Comparison of ENCODE assay signal across 25 cellular contexts in genomic region chr10:60623627-60624026, GRCh38.
A peak's percentile ranks its signal among the peaks of the same experiment; 100 is the strongest.
DNase-seq lines count a peak whose midpoint lies in the region; ATAC-seq, FAIRE-seq and TF ChIP-seq lines count a peak whose summit lies in the region.
"Had no signal": no experiment of that assay in that cellular context is flagged by ENCODE, and none has a peak within 500 bp of the region (broad histone marks: within the 10 kb centered on the region; RNA-seq: fewer than 3 reads in every experiment).

No MANE protein-coding gene starts in this region.

- TF ChIP-seq CTCF in progenitor cell of endocrine pancreas (IDR thresholded peaks at IDR 0.05; ENCODE audit: unreplicated experiment) (no peak), esophagus muscularis mucosa (IDR thresholded peaks at IDR 0.05) (no peak)

- intact Hi-C loops in left colon (cut with DNase I, micrococcal nuclease) (no loop called here), esophagus muscularis mucosa (cut with DNase I) (no loop called here)

- peak; percentile 66 for FAIRE-seq in H54 (lab: Jason Lieb, UNC)
- FAIRE-seq: A549, D721Med, GM12878 had no signal

- H3K4me3 ChIP-seq in esophagus muscularis mucosa, result no peak overlapping the region
- H3K4me3 ChIP-seq: A549; BLaER1 treated with 17β-estradiol and CSF1 and Interleukin-3, amounts not matched to agents 10 nM and 100 nM; GM12878 had no signal

- H3K36me3 ChIP-seq in esophagus muscularis mucosa, result no peaks in the 10 kb centered on the region
- H3K36me3 ChIP-seq: BE2C; BLaER1 treated with 17β-estradiol and CSF1 and Interleukin-3, amounts not matched to agents 10 nM and 100 nM had no signal

- peak overlapping the region; percentile 79 for H3K27ac Mint-ChIP-seq in progenitor cell of endocrine pancreas
- H3K27ac Mint-ChIP-seq: CD4-positive, alpha-beta T cell; CD8-positive, alpha-beta memory T cell had no signal

- H3K36me3 Mint-ChIP-seq in progenitor cell of endocrine pancreas (ENCODE audit: insufficient read depth), result no peaks in the 10 kb centered on the region
- H3K36me3 Mint-ChIP-seq: CD14-positive monocyte had no signal

- DNase-seq in H54 (ENCODE audit: insufficient read length, low spot score) (no peak), NCI-H69 (lab: John Stamatoyannopoulos, UW) (peak; percentile 20), left colon (no peak), progenitor cell of endocrine pancreas (ENCODE audit: low spot score, unreplicated experiment) (no peak), NCI-H1105 (lab: John Stamatoyannopoulos, UW) (no peak), esophagus muscularis mucosa (ENCODE audit: extremely low spot score) (no peak)
- no peak for DNase-seq in activated CD4-positive, alpha-beta T cell treated with anti-CD3 and anti-CD28 coated beads, Interleukin-2, amount 50 U/mL, for 4 hours
- DNase-seq: 8988T; ACHN; AML-193; BE2C; CD4-positive, alpha-beta T cell; CD8-positive, alpha-beta memory T cell; DMS 273 treated with DMSO at 0.1 percent for 48 hours; DMS79; EL; GDM1; GOT3; H7; HCEC 1CT had no signal

- no peaks in the 10 kb centered on the region for H3K9me3 ChIP-seq in esophagus muscularis mucosa
- H3K9me3 ChIP-seq: A549; BE2C; BLaER1 treated with 17β-estradiol and CSF1 and Interleukin-3, amounts not matched to agents 10 nM and 100 nM had no signal

- no peaks in the 10 kb centered on the region for H3K4me1 ChIP-seq in esophagus muscularis mucosa
- H3K4me1 ChIP-seq: A549; BE2C; BLaER1 treated with 17β-estradiol and CSF1 and Interleukin-3, amounts not matched to agents 10 nM and 100 nM had no signal

- TF ChIP-seq EP300 in esophagus muscularis mucosa (IDR thresholded peaks at IDR 0.05), result no peak

- no peak overlapping the region for H3K27ac ChIP-seq in esophagus muscularis mucosa (replicated peaks in 1 of 4)
- H3K27ac ChIP-seq: A549; BLaER1 treated with 17β-estradiol and CSF1 and Interleukin-3, amounts not matched to agents 10 nM and 100 nM had no signal

- peak; percentile 62 for ATAC-seq in left colon
- ATAC-seq: A549, GM12878 had no signal

- no peaks in the 10 kb centered on the region for H3K9me3 Mint-ChIP-seq in progenitor cell of endocrine pancreas (ENCODE audit: low read depth)
- H3K9me3 Mint-ChIP-seq: CD14-positive monocyte; CD4-positive, alpha-beta T cell; CD8-positive, alpha-beta memory T cell had no signal

- WGBS in esophagus muscularis mucosa, result 88% methylated on average over 1 of the region's 1 CpG

- no peak overlapping the region for H3K4me3 Mint-ChIP-seq in progenitor cell of endocrine pancreas (ENCODE audit: low read depth)
- H3K4me3 Mint-ChIP-seq: CD14-positive monocyte; CD4-positive, alpha-beta T cell; CD8-positive, alpha-beta memory T cell had no signal

- no peaks in the 10 kb centered on the region for H3K27me3 Mint-ChIP-seq in progenitor cell of endocrine pancreas
- H3K27me3 Mint-ChIP-seq: CD4-positive, alpha-beta T cell had no signal

- no peaks in the 10 kb centered on the region for H3K27me3 ChIP-seq in esophagus muscularis mucosa
- H3K27me3 ChIP-seq: BE2C; BLaER1 treated with 17β-estradiol and CSF1 and Interleukin-3, amounts not matched to agents 10 nM and 100 nM had no signal

- TF ChIP-seq POLR2A in H54 (IDR thresholded peaks at IDR 0.05; ENCODE audit: low read depth, low read length), result no peak
- no peak for TF ChIP-seq POLR2A in esophagus muscularis mucosa (IDR thresholded peaks at IDR 0.05; ENCODE audit: low read depth)

- H3K4me1 Mint-ChIP-seq in progenitor cell of endocrine pancreas (ENCODE audit: low read depth), result peaks cover 40% of the 10 kb centered on the region
